ENCODE assay signal across 34 cellular contexts in genomic region chr13:106640515-106640914, GRCh38.
"Had no signal": no experiment of that assay in that cellular context is flagged by ENCODE, and none has a peak within 500 bp of the region (broad histone marks: within the 10 kb centered on the region; RNA-seq: fewer than 3 reads in every experiment).

No MANE protein-coding gene starts in this region.

- ATAC-seq: activated CD4-positive, alpha-beta T cell treated with anti-CD3 and anti-CD28 coated beads for 36 hours; activated CD8-positive, alpha-beta memory T cell treated with anti-CD3 and anti-CD28 coated beads, Interleukin-2, amount 10 ng/mL, durations not matched to agents 7 days and 5 days; activated CD8-positive, alpha-beta T cell treated with anti-CD3 and anti-CD28 coated beads, Interleukin-2, amount 10 ng/mL, durations not matched to agents 7 days and 5 days; body of pancreas had no signal

- FAIRE-seq: astrocyte, TTC549 had no signal

- H3K27ac ChIP-seq: adrenal gland, body of pancreas, brain microvascular endothelial cell, breast epithelium, VCaP had no signal

- H3K9me3 Mint-ChIP-seq: activated B cell treated with CpG ODN at 0.5 μM for 24 hours; activated CD4-positive, alpha-beta memory T cell treated with anti-CD3 and anti-CD28 coated beads, Interleukin-2, amount 10 ng/mL, durations not matched to agents 7 days and 5 days; activated CD4-positive, alpha-beta T cell treated with anti-CD3 and anti-CD28 coated beads, Interleukin-2, amount 10 ng/mL, durations not matched to agents 7 days and 5 days; activated naive CD4-positive, alpha-beta T cell treated with anti-CD3 and anti-CD28 coated beads for 36 hours; activated naive CD8-positive, alpha-beta T cell treated with anti-CD3 and anti-CD28 coated beads for 36 hours; activated T-cell treated with anti-CD3 and anti-CD28 coated beads, Interleukin-2, amount 50 U/mL, for 24 hours; T-helper 1 cell treated with Interleukin-12 subunit alpha and Interleukin-12 subunit beta and Interleukin-4 antibody, amounts not matched to agents 30 μg/mL and 1 μg/mL, for 36 hours; T-helper 2 cell treated with Interferon-gamma antibody and Interleukin-4, amounts not matched to agents 5 μg/mL and 100 μg/mL, for 36 hours had no signal

- H3K4me1 ChIP-seq: adrenal gland, body of pancreas, breast epithelium had no signal

- H3K4me3 ChIP-seq: adrenal gland, body of pancreas, breast epithelium had no signal

- H3K4me3 Mint-ChIP-seq: activated B cell treated with CpG ODN at 0.5 μM for 24 hours; activated CD4-positive, alpha-beta memory T cell treated with anti-CD3 and anti-CD28 coated beads, Interleukin-2, amount 10 ng/mL, durations not matched to agents 7 days and 5 days; activated CD4-positive, alpha-beta T cell treated with anti-CD3 and anti-CD28 coated beads for 36 hours; activated CD4-positive, alpha-beta T cell treated with anti-CD3 and anti-CD28 coated beads, Interleukin-2, amount 10 ng/mL, durations not matched to agents 7 days and 5 days; activated CD8-positive, alpha-beta memory T cell treated with anti-CD3 and anti-CD28 coated beads, Interleukin-2, amount 10 ng/mL, durations not matched to agents 7 days and 5 days; activated CD8-positive, alpha-beta T cell treated with anti-CD3 and anti-CD28 coated beads, Interleukin-2, amount 10 ng/mL, durations not matched to agents 7 days and 5 days; activated naive CD4-positive, alpha-beta T cell treated with anti-CD3 and anti-CD28 coated beads for 36 hours; activated naive CD8-positive, alpha-beta T cell treated with anti-CD3 and anti-CD28 coated beads for 36 hours; activated T-cell treated with anti-CD3 and anti-CD28 coated beads, Interleukin-2, amount 50 U/mL, for 24 hours; T-helper 1 cell treated with Interleukin-12 subunit alpha and Interleukin-12 subunit beta and Interleukin-4 antibody, amounts not matched to agents 30 μg/mL and 1 μg/mL, for 36 hours; T-helper 2 cell treated with Interferon-gamma antibody and Interleukin-4, amounts not matched to agents 5 μg/mL and 100 μg/mL, for 36 hours had no signal

- H3K27me3 ChIP-seq: adrenal gland, body of pancreas, brain microvascular endothelial cell, breast epithelium had no signal

- H3K27ac Mint-ChIP-seq: activated B cell treated with CpG ODN at 0.5 μM for 24 hours; activated CD4-positive, alpha-beta memory T cell treated with anti-CD3 and anti-CD28 coated beads, Interleukin-2, amount 10 ng/mL, durations not matched to agents 7 days and 5 days; activated CD4-positive, alpha-beta T cell treated with anti-CD3 and anti-CD28 coated beads for 36 hours; activated CD4-positive, alpha-beta T cell treated with anti-CD3 and anti-CD28 coated beads, Interleukin-2, amount 10 ng/mL, durations not matched to agents 7 days and 5 days; activated CD8-positive, alpha-beta memory T cell treated with anti-CD3 and anti-CD28 coated beads, Interleukin-2, amount 10 ng/mL, durations not matched to agents 7 days and 5 days; activated CD8-positive, alpha-beta T cell treated with anti-CD3 and anti-CD28 coated beads, Interleukin-2, amount 10 ng/mL, durations not matched to agents 7 days and 5 days; activated naive CD4-positive, alpha-beta T cell treated with anti-CD3 and anti-CD28 coated beads for 36 hours; activated naive CD8-positive, alpha-beta T cell treated with anti-CD3 and anti-CD28 coated beads for 36 hours; activated T-cell treated with anti-CD3 and anti-CD28 coated beads, Interleukin-2, amount 50 U/mL, for 24 hours; T-helper 1 cell treated with Interleukin-12 subunit alpha and Interleukin-12 subunit beta and Interleukin-4 antibody, amounts not matched to agents 30 μg/mL and 1 μg/mL, for 36 hours; T-helper 2 cell treated with Interferon-gamma antibody and Interleukin-4, amounts not matched to agents 5 μg/mL and 100 μg/mL, for 36 hours had no signal

- H3K36me3 Mint-ChIP-seq: activated CD8-positive, alpha-beta memory T cell treated with anti-CD3 and anti-CD28 coated beads, Interleukin-2, amount 10 ng/mL, durations not matched to agents 7 days and 5 days; activated naive CD4-positive, alpha-beta T cell treated with anti-CD3 and anti-CD28 coated beads, Interleukin-2, amount 50 U/mL, for 72 hours; activated naive CD8-positive, alpha-beta T cell treated with anti-CD3 and anti-CD28 coated beads for 36 hours had no signal

- H3K27me3 Mint-ChIP-seq: activated B cell treated with CpG ODN at 0.5 μM for 24 hours had no signal

- H3K36me3 ChIP-seq: adrenal gland, brain microvascular endothelial cell, breast epithelium had no signal

- DNase-seq: activated B cell treated with CpG ODN at 0.5 μM for 24 hours; activated CD4-positive, alpha-beta memory T cell treated with anti-CD3 and anti-CD28 coated beads, Interleukin-2, amount 10 ng/mL, durations not matched to agents 7 days and 5 days; activated CD4-positive, alpha-beta T cell treated with anti-CD3 and anti-CD28 coated beads for 1 hour; activated CD4-positive, alpha-beta T cell treated with anti-CD3 and anti-CD28 coated beads for 36 hours; activated CD4-positive, alpha-beta T cell treated with anti-CD3 and anti-CD28 coated beads for 48 hours; activated CD4-positive, alpha-beta T cell treated with anti-CD3 and anti-CD28 coated beads, Interleukin-2, amount 10 ng/mL, durations not matched to agents 7 days and 5 days; activated CD4-positive, alpha-beta T cell treated with anti-CD3 and anti-CD28 coated beads, Interleukin-2, amount 50 U/mL, for 48 hours; activated CD8-positive, alpha-beta memory T cell treated with anti-CD3 and anti-CD28 coated beads for 24 hours; activated CD8-positive, alpha-beta memory T cell treated with anti-CD3 and anti-CD28 coated beads, Interleukin-2, amount 10 ng/mL, durations not matched to agents 7 days and 5 days; activated CD8-positive, alpha-beta memory T cell treated with anti-CD3 and anti-CD28 coated beads, Interleukin-2, amount 50 U/mL, for 48 hours; activated CD8-positive, alpha-beta T cell treated with anti-CD3 and anti-CD28 coated beads, Interleukin-2, amount 10 ng/mL, durations not matched to agents 7 days and 5 days; activated effector memory CD4-positive, alpha-beta T cell treated with anti-CD3 and anti-CD28 coated beads, Interleukin-2, amount 50 U/mL, for 16 hours; activated gamma-delta T cell treated with Interleukin-2 at 50 U/mL for 16 hours; activated naive CD4-positive, alpha-beta T cell; activated naive CD4-positive, alpha-beta T cell treated with anti-CD3 and anti-CD28 coated beads for 36 hours; activated naive CD4-positive, alpha-beta T cell treated with anti-CD3 and anti-CD28 coated beads, Interleukin-2, amount 50 U/mL, for 16 hours; activated naive CD8-positive, alpha-beta T cell treated with anti-CD3 and anti-CD28 coated beads for 36 hours; activated T-cell treated with anti-CD3 and anti-CD28 coated beads, Interleukin-2, amount 50 U/mL, for 24 hours; activated T-cell treated with anti-CD3 and anti-CD28 coated beads, Interleukin-2, amount 50 U/mL, for 48 hours; adrenal gland; amniotic stem cell; aorta; body of pancreas; brain microvascular endothelial cell; central memory CD4-positive, alpha-beta T cell; T-helper 1 cell; T-helper 9 cell had no signal

- H3K4me1 Mint-ChIP-seq: activated B cell treated with CpG ODN at 0.5 μM for 24 hours; activated CD4-positive, alpha-beta memory T cell treated with anti-CD3 and anti-CD28 coated beads, Interleukin-2, amount 10 ng/mL, durations not matched to agents 7 days and 5 days; activated CD4-positive, alpha-beta T cell treated with anti-CD3 and anti-CD28 coated beads for 36 hours; activated CD4-positive, alpha-beta T cell treated with anti-CD3 and anti-CD28 coated beads, Interleukin-2, amount 10 ng/mL, durations not matched to agents 7 days and 5 days; activated CD8-positive, alpha-beta memory T cell treated with anti-CD3 and anti-CD28 coated beads, Interleukin-2, amount 10 ng/mL, durations not matched to agents 7 days and 5 days; activated naive CD8-positive, alpha-beta T cell treated with anti-CD3 and anti-CD28 coated beads for 36 hours had no signal

- H3K9me3 ChIP-seq: adrenal gland, body of pancreas, breast epithelium had no signal
